8 cellular contexts compared by ENCODE assay signal in genomic region chr10:74176380-74177139, GRCh38. TPM values are rescaled to one million over a fixed set of nuclear protein-coding genes. Genes with fewer than 3 reads are reported as not detected.
A peak's percentile ranks its signal among the peaks of the same experiment; 100 is the strongest.
DNase-seq lines count a peak whose midpoint lies in the region; ATAC-seq, FAIRE-seq and TF ChIP-seq lines count a peak whose summit lies in the region.

No MANE protein-coding gene starts in this region.

- H4K20me1 ChIP-seq in DOHH2 (ENCODE audit: control insufficient read depth, insufficient read depth, low read depth, low read length): peaks cover 3% of the 10 kb centered on the region; the same call in 1 of the 2 replicates
- no peaks in the 10 kb centered on the region for H4K20me1 ChIP-seq in GM23248 (ENCODE audit: insufficient read depth)
- H4K20me1 ChIP-seq in Karpas-422 (ENCODE audit: insufficient read depth, low read depth, low read length): no peaks in the 10 kb centered on the region

- H3K27me3 ChIP-seq in DOHH2 (ENCODE audit: control insufficient read depth, low read length): no peaks in the 10 kb centered on the region
- no peaks in the 10 kb centered on the region for H3K27me3 ChIP-seq in GM23248 (replicated peaks; ENCODE audit: insufficient read depth)
- no peaks in the 10 kb centered on the region for H3K27me3 ChIP-seq in Karpas-422 (ENCODE audit: low read length)

- H3K79me2 ChIP-seq in DOHH2 (ENCODE audit: control insufficient read depth, low read length): peaks cover 38% of the 10 kb centered on the region
- peaks cover 48% of the 10 kb centered on the region for H3K79me2 ChIP-seq in GM23248 (ENCODE audit: insufficient read depth)
- peaks cover 47% of the 10 kb centered on the region for H3K79me2 ChIP-seq in Karpas-422 (ENCODE audit: low read length)

- H3K27ac Mint-ChIP-seq in activated T-helper 1 cell treated with anti-CD3 and anti-CD28 coated beads, Interleukin-12 subunit alpha, Interleukin-12 subunit beta, Interleukin-2, Interleukin-4 antibody, amounts not matched to agents 30 ng/mL and 10 ng/mL and 1 ng/mL, durations not matched to agents 14 hours and 24 hours and 36 hours: peak overlapping the region; percentile 88
- peak overlapping the region; percentile 96 to 99 (median 98) for H3K27ac Mint-ChIP-seq in naive B cell
- H3K27ac Mint-ChIP-seq in stimulated activated effector memory CD8-positive, alpha-beta T cell treated with anti-CD3 and anti-CD28 coated beads, Interleukin-12 subunit alpha, Interleukin-12 subunit beta, amount 100 ng/mL, for 72 hours: peak overlapping the region; percentile 97

- H3K4me3 ChIP-seq in DOHH2 (ENCODE audit: low read length) (peak overlapping the region; percentile 84), GM23248 (peak overlapping the region; percentile 87), Karpas-422 (ENCODE audit: low read length) (peak overlapping the region; percentile 96)

- 0 to 1% methylated on average over 44 to 54 of the region's 72 CpGs for WGBS in GM23248 (ENCODE audit: low coverage in 1 of 2, low lambda C conversion rate in 2 of 2, missing lambda C conversion rate in 2 of 2), 2 experiments

- no peaks in the 10 kb centered on the region for H3K36me3 ChIP-seq in DOHH2 (ENCODE audit: control insufficient read depth, low read length)
- H3K36me3 ChIP-seq in GM23248 (ENCODE audit: low read depth): no peaks in the 10 kb centered on the region
- no peaks in the 10 kb centered on the region for H3K36me3 ChIP-seq in Karpas-422 (ENCODE audit: insufficient read depth, low read length)

- H3K4me2 ChIP-seq in DOHH2 (ENCODE audit: low read length): peak overlapping the region; percentile 91
- H3K4me2 ChIP-seq in GM23248 (ENCODE audit: unreplicated experiment): peak overlapping the region; percentile 94
- peak overlapping the region; percentile 79 for H3K4me2 ChIP-seq in Karpas-422 (ENCODE audit: low read depth, low read length, poor library complexity, severe bottlenecking)

- H3K4me1 ChIP-seq in DOHH2 (ENCODE audit: control insufficient read depth, low read length) (peaks cover 33% of the 10 kb centered on the region), GM23248 (ENCODE audit: insufficient read depth) (peaks cover 30% of the 10 kb centered on the region), Karpas-422 (ENCODE audit: low read length) (peaks cover 40% of the 10 kb centered on the region)

- intact Hi-C loops in activated T-helper 1 cell treated with anti-CD3 and anti-CD28 coated beads, Interleukin-12 subunit alpha, Interleukin-12 subunit beta, Interleukin-2, Interleukin-4 antibody, amounts not matched to agents 30 ng/mL and 10 ng/mL and 1 ng/mL, durations not matched to agents 14 hours and 24 hours and 36 hours (cut with micrococcal nuclease): loop anchor here (1.0 to 5.0 kb wide), 10 partner anchors 14 to 1059 kb away; partner anchors contain the start of genes ADK, COMTD1, MRPS16 and SAMD8

- no peak for TF ChIP-seq CTCF in DOHH2 (IDR thresholded peaks at IDR 0.05; ENCODE audit: low read depth, low read length, poor library complexity, severe bottlenecking)

- peak overlapping the region; percentile 93 for H3K4me3 Mint-ChIP-seq in activated T-helper 1 cell treated with anti-CD3 and anti-CD28 coated beads, Interleukin-12 subunit alpha, Interleukin-12 subunit beta, Interleukin-2, Interleukin-4 antibody, amounts not matched to agents 30 ng/mL and 10 ng/mL and 1 ng/mL, durations not matched to agents 14 hours and 24 hours and 36 hours
- peak overlapping the region; percentile 89 to 97 (median 93) for H3K4me3 Mint-ChIP-seq in naive B cell
- peak overlapping the region; percentile 87 for H3K4me3 Mint-ChIP-seq in stimulated activated effector memory CD8-positive, alpha-beta T cell treated with anti-CD3 and anti-CD28 coated beads, Interleukin-12 subunit alpha, Interleukin-12 subunit beta, amount 100 ng/mL, for 72 hours

- no peaks in the 10 kb centered on the region for H3K9me3 Mint-ChIP-seq in activated T-helper 1 cell treated with anti-CD3 and anti-CD28 coated beads, Interleukin-12 subunit alpha, Interleukin-12 subunit beta, Interleukin-2, Interleukin-4 antibody, amounts not matched to agents 30 ng/mL and 10 ng/mL and 1 ng/mL, durations not matched to agents 14 hours and 24 hours and 36 hours
- no peaks in the 10 kb centered on the region for H3K9me3 Mint-ChIP-seq in naive B cell
- H3K9me3 Mint-ChIP-seq in stimulated activated effector memory CD8-positive, alpha-beta T cell treated with anti-CD3 and anti-CD28 coated beads, Interleukin-12 subunit alpha, Interleukin-12 subunit beta, amount 100 ng/mL, for 72 hours: no peaks in the 10 kb centered on the region

- peak; percentile 89 to 91 for ATAC-seq in naive B cell (ENCODE audit: low read depth in 2 of 2)
- peak; percentile 95 for ATAC-seq in stimulated activated effector memory CD8-positive, alpha-beta T cell treated with anti-CD3 and anti-CD28 coated beads, Interleukin-12 subunit alpha, Interleukin-12 subunit beta, amount 100 ng/mL, for 72 hours

- H3F3A ChIP-seq in DOHH2 (ENCODE audit: control insufficient read depth, insufficient read depth) (peaks cover 13% of the 10 kb centered on the region), GM23248 (ENCODE audit: insufficient read depth) (peaks cover 37% of the 10 kb centered on the region)

- FAIRE-seq in RCC 7860 (lab: Jason Lieb, UNC): peak; percentile 33

- H3K27ac ChIP-seq in DOHH2 (ENCODE audit: low read depth, low read length): peak overlapping the region; percentile 37
- peak overlapping the region; percentile 95 for H3K27ac ChIP-seq in GM23248
- H3K27ac ChIP-seq in Karpas-422 (ENCODE audit: low read length): peak overlapping the region; percentile 71

- H3K9me3 ChIP-seq in DOHH2 (ENCODE audit: control insufficient read depth, insufficient read depth, low read length) (no peaks in the 10 kb centered on the region), GM23248 (ENCODE audit: low read depth) (no peaks in the 10 kb centered on the region), Karpas-422 (ENCODE audit: low read length) (no peaks in the 10 kb centered on the region)

- peaks cover 45% of the 10 kb centered on the region for H3K4me1 Mint-ChIP-seq in activated T-helper 1 cell treated with anti-CD3 and anti-CD28 coated beads, Interleukin-12 subunit alpha, Interleukin-12 subunit beta, Interleukin-2, Interleukin-4 antibody, amounts not matched to agents 30 ng/mL and 10 ng/mL and 1 ng/mL, durations not matched to agents 14 hours and 24 hours and 36 hours (ENCODE audit: low read depth)
- peaks cover 29 to 66% (median 47%) of the 10 kb centered on the region in 3 donors for H3K4me1 Mint-ChIP-seq in naive B cell
- peaks cover 25% of the 10 kb centered on the region for H3K4me1 Mint-ChIP-seq in stimulated activated effector memory CD8-positive, alpha-beta T cell treated with anti-CD3 and anti-CD28 coated beads, Interleukin-12 subunit alpha, Interleukin-12 subunit beta, amount 100 ng/mL, for 72 hours

- DNase-seq in GM23248 (peak; percentile 99), Karpas-422 (peak; percentile 99), RCC 7860 (ENCODE audit: low spot score) (peak; percentile 93), fibroblast of gingiva (ENCODE audit: low read depth) (peak; percentile 97), naive B cell (peak; percentile 96)
- DNase-seq in activated T-helper 1 cell treated with anti-CD3 and anti-CD28 coated beads, Interleukin-12 subunit alpha, Interleukin-12 subunit beta, Interleukin-2, Interleukin-4 antibody, amounts not matched to agents 30 ng/mL and 10 ng/mL and 1 ng/mL, durations not matched to agents 14 hours and 24 hours and 36 hours (ENCODE audit: low spot score): peak; percentile 93
- DNase-seq in stimulated activated effector memory CD8-positive, alpha-beta T cell treated with anti-CD3 and anti-CD28 coated beads, Interleukin-12 subunit alpha, Interleukin-12 subunit beta, amount 100 ng/mL, for 72 hours (ENCODE audit: low spot score in 2 of 2): peak; percentile 89 to 97

- no peaks in the 10 kb centered on the region for H3K27me3 Mint-ChIP-seq in activated T-helper 1 cell treated with anti-CD3 and anti-CD28 coated beads, Interleukin-12 subunit alpha, Interleukin-12 subunit beta, Interleukin-2, Interleukin-4 antibody, amounts not matched to agents 30 ng/mL and 10 ng/mL and 1 ng/mL, durations not matched to agents 14 hours and 24 hours and 36 hours (ENCODE audit: insufficient read depth)
- H3K27me3 Mint-ChIP-seq in naive B cell: no peaks in the 10 kb centered on the region

- in situ Hi-C loops in GM23248 (cut with MboI): no loop called here

- H3K9ac ChIP-seq in GM23248: peak overlapping the region; percentile 98
- peak overlapping the region; percentile 95 for H3K9ac ChIP-seq in Karpas-422 (ENCODE audit: low read length)

- H3K9me2 ChIP-seq in DOHH2 (replicated peaks; ENCODE audit: control insufficient read depth, low read length): no peaks in the 10 kb centered on the region
- no peaks in the 10 kb centered on the region for H3K9me2 ChIP-seq in GM23248 (ENCODE audit: insufficient read depth)
- no peaks in the 10 kb centered on the region for H3K9me2 ChIP-seq in Karpas-422 (replicated peaks; ENCODE audit: insufficient read depth, low read length)

- H2AFZ ChIP-seq in GM23248: peak overlapping the region; percentile 99
- peak overlapping the region; percentile 84 for H2AFZ ChIP-seq in Karpas-422 (ENCODE audit: low read length)

- H3K36me3 Mint-ChIP-seq in activated T-helper 1 cell treated with anti-CD3 and anti-CD28 coated beads, Interleukin-12 subunit alpha, Interleukin-12 subunit beta, Interleukin-2, Interleukin-4 antibody, amounts not matched to agents 30 ng/mL and 10 ng/mL and 1 ng/mL, durations not matched to agents 14 hours and 24 hours and 36 hours (ENCODE audit: low read depth): peaks cover 9% of the 10 kb centered on the region
- H3K36me3 Mint-ChIP-seq in naive B cell: peaks cover 0 to 1% of the 10 kb centered on the region in 2 donors
- peaks cover 11% of the 10 kb centered on the region for H3K36me3 Mint-ChIP-seq in stimulated activated effector memory CD8-positive, alpha-beta T cell treated with anti-CD3 and anti-CD28 coated beads, Interleukin-12 subunit alpha, Interleukin-12 subunit beta, amount 100 ng/mL, for 72 hours

RNA-seq across cellular contexts. Expression of gene ADK, which starts 25.5 kb away (rescaled TPM):
- 29.3 and 43.7 TPM in 2 replicates for total RNA-seq in GM23248 (2014; rRNA removed; shearing (Covaris generic))
- polyA plus RNA-seq in GM23248 (2016; fragmentation: Nextera tagmentation; extraction: Ambion mirVana) (72.5 and 75.1 TPM in 2 replicates), naive B cell (ENCODE audit: low read depth in 6 of 6) (100 to 1,000 TPM; 240 to 379 (median 288) TPM)
- 29.0 and 41.4 TPM in 2 replicates for total RNA-seq in Karpas-422 (2014; rRNA removed; shearing (Covaris generic); ENCODE audit: low replicate concordance)
- total RNA-seq in activated T-helper 1 cell treated with anti-CD3 and anti-CD28 coated beads, Interleukin-12 subunit alpha, Interleukin-12 subunit beta, Interleukin-2, Interleukin-4 antibody, amounts not matched to agents 30 ng/mL and 10 ng/mL and 1 ng/mL, durations not matched to agents 14 hours and 24 hours and 36 hours: 47.4 and 50.8 TPM in 2 replicates

RNA-seq across cellular contexts. Expression of gene AP3M1, which starts 25.9 kb away (rescaled TPM):
- total RNA-seq in GM23248 (2014; rRNA removed; shearing (Covaris generic)): 22.4 and 35.6 TPM in 2 replicates
- polyA plus RNA-seq in GM23248 (2016; fragmentation: Nextera tagmentation; extraction: Ambion mirVana): 29.1 and 33.4 TPM in 2 replicates
- 19.4 and 52.9 TPM in 2 replicates for total RNA-seq in Karpas-422 (2014; rRNA removed; shearing (Covaris generic); ENCODE audit: low replicate concordance)
- total RNA-seq in activated T-helper 1 cell treated with anti-CD3 and anti-CD28 coated beads, Interleukin-12 subunit alpha, Interleukin-12 subunit beta, Interleukin-2, Interleukin-4 antibody, amounts not matched to agents 30 ng/mL and 10 ng/mL and 1 ng/mL, durations not matched to agents 14 hours and 24 hours and 36 hours: 48.3 and 53.8 TPM in 2 replicates
- 10 to 100 TPM; 28.8 to 40.8 (median 32.9) TPM for polyA plus RNA-seq in naive B cell (ENCODE audit: low read depth in 6 of 6)

Comparison
In these comparisons a context has a peak if more than half of its experiments do, and no peak if none do; other contexts are left out.
1. Peak in every context shown above with its lines: DNase-seq, ATAC-seq, H3K4me3 ChIP-seq and H3K27ac ChIP-seq.
2. H3K27ac ChIP-seq: peak in every context shown above with its lines; median percentile 95 in GM23248; 71 in Karpas-422; 37 in DOHH2.